9 cellular contexts compared by ENCODE assay signal in the genomic region with DNA sequence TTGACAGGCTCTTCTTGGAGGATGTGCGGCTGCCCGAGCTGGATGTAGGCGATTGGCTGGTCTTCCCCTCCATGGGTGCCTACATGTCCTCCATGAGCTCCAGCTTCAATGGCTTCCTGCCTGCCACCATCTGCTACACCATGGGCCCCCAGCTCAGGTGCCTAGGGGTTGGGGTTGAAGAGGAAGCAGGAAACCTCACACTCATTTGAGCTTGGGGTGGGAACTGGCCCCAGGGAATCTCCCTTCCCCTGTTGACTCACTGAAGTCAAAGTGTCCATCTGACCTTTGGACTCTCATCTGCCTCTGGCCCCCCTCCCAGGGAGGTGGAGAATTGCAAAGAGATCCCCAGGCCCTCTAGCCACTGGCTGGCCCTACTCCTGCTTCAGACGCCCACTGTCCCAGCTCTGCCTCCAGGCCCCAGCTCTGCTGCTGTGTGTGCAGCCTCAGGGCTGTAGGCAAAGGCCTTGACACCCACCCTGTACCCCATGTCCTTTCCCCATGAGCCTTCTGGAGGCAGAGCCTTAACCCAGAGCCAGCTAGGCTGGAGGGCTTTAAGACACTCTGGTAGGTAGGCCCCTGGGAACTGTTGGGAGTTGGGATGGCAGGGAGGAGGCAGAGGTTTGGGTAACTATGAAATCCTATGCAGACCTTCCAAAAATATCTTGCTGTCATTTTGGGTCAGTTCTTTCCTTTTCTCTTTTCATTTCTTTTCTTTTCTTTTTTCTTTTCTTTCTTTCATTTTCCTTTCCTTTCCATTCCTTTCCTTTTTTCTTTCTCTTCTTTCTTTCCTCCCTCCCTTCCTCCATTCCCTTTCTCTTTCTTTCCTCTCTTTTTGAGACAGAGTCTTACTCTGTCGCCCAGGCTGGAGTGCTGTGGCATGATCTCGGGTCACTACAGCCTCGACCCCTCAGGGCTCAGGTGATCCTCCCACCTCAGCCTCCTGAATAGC.
A peak's percentile ranks its signal among the peaks of the same experiment; 100 is the strongest.
DNase-seq lines count a peak whose midpoint lies in the region; ATAC-seq and TF ChIP-seq lines count a peak whose summit lies in the region.
"Had no signal": no experiment of that assay in that cellular context is flagged by ENCODE, and none has a peak within 500 bp of the region (broad histone marks: within the 10 kb centered on the region; RNA-seq: fewer than 3 reads in every experiment).

No MANE protein-coding gene starts in this region.

- H3K4me3 Mint-ChIP-seq in activated T-helper 17 cell treated with anti-CD3 and anti-CD28 coated beads, Interleukin-2, amount 50 U/mL, for 72 hours, result no peak overlapping the region
- no peak overlapping the region for H3K4me3 Mint-ChIP-seq in activated T-cell treated with anti-CD3 and anti-CD28 coated beads, Interleukin-2, amount 50 U/mL, for 24 hours
- H3K4me3 Mint-ChIP-seq: B cell had no signal

- peak overlapping the region in 5 of 11 experiments; percentile 37 to 85 (median 66); a peak in 10 of 22 replicates for H3K27ac ChIP-seq in BLaER1 treated with 17β-estradiol and CSF1 and Interleukin-3, amounts not matched to agents 10 nM and 100 nM

- H3K9me3 Mint-ChIP-seq in activated T-helper 17 cell treated with anti-CD3 and anti-CD28 coated beads, Interleukin-2, amount 50 U/mL, for 72 hours, result peaks cover 4% of the 10 kb centered on the region
- H3K9me3 Mint-ChIP-seq in activated T-cell treated with anti-CD3 and anti-CD28 coated beads, Interleukin-2, amount 50 U/mL, for 24 hours, result no peaks in the 10 kb centered on the region

- peak overlapping the region; percentile 55 for H3K27ac Mint-ChIP-seq in activated T-helper 17 cell treated with anti-CD3 and anti-CD28 coated beads, Interleukin-2, amount 50 U/mL, for 72 hours
- H3K27ac Mint-ChIP-seq in activated T-cell treated with anti-CD3 and anti-CD28 coated beads, Interleukin-2, amount 50 U/mL, for 24 hours, result no peak overlapping the region
- H3K27ac Mint-ChIP-seq: B cell had no signal

- H3K4me1 Mint-ChIP-seq in activated T-helper 17 cell treated with anti-CD3 and anti-CD28 coated beads, Interleukin-2, amount 50 U/mL, for 72 hours, result peaks cover 8% of the 10 kb centered on the region
- peaks cover 16% of the 10 kb centered on the region for H3K4me1 Mint-ChIP-seq in activated T-cell treated with anti-CD3 and anti-CD28 coated beads, Interleukin-2, amount 50 U/mL, for 24 hours (ENCODE audit: low read depth)

- in situ Hi-C loops in GM18951 (cut with MboI; ENCODE audit: low sequenced_read_pairs, unreplicated experiment), result no loop called here

- H3K36me3 Mint-ChIP-seq in activated T-helper 17 cell treated with anti-CD3 and anti-CD28 coated beads, Interleukin-2, amount 50 U/mL, for 72 hours (ENCODE audit: low read depth), result no peaks in the 10 kb centered on the region
- no peaks in the 10 kb centered on the region for H3K36me3 Mint-ChIP-seq in activated T-cell treated with anti-CD3 and anti-CD28 coated beads, Interleukin-2, amount 50 U/mL, for 24 hours (ENCODE audit: low read depth)

- H3K9me3 ChIP-seq in BLaER1 treated with 17β-estradiol and CSF1 and Interleukin-3, amounts not matched to agents 10 nM and 100 nM (replicated peaks in 1 of 11), result peaks cover 21 to 29% (median 23%) of the 10 kb centered on the region in 11 experiments

- ATAC-seq in HG03103 (IDR thresholded peaks at IDR 0.05; ENCODE audit: low read depth, unreplicated experiment), result peak; percentile 44
- no peak for ATAC-seq in activated T-helper 17 cell treated with anti-CD3 and anti-CD28 coated beads, Interleukin-2, amount 50 U/mL, for 72 hours (replicated peaks)

- peaks cover 50 to 74% (median 68%) of the 10 kb centered on the region in 10 experiments for H3K4me1 ChIP-seq in BLaER1 treated with 17β-estradiol and CSF1 and Interleukin-3, amounts not matched to agents 10 nM and 100 nM

- H3K4me2 ChIP-seq in BLaER1 treated with 17β-estradiol and CSF1 and Interleukin-3, amounts not matched to agents 10 nM and 100 nM, result peak overlapping the region; percentile 61 to 93 (median 84)

- H3K4me3 ChIP-seq in BLaER1 treated with 17β-estradiol and CSF1 and Interleukin-3, amounts not matched to agents 10 nM and 100 nM, result peak overlapping the region in 1 of 10 experiments; percentile 15; a peak in 2 of 20 replicates

- H3K9ac ChIP-seq in BLaER1 treated with 17β-estradiol and CSF1 and Interleukin-3, amounts not matched to agents 10 nM and 100 nM, result peak overlapping the region in 3 of 11 experiments; percentile 19 to 73 (median 21); a peak in 3 of 22 replicates

- H4K20me1 ChIP-seq in BLaER1 treated with 17β-estradiol and CSF1 and Interleukin-3, amounts not matched to agents 10 nM and 100 nM, result 0 out of 22 replicates have a peak, but pooled peaks cover 0 to 4% (median 0%) of the 10 kb centered on the region in 11 experiments

- peaks cover 14% of the 10 kb centered on the region for H3K27me3 Mint-ChIP-seq in activated T-helper 17 cell treated with anti-CD3 and anti-CD28 coated beads, Interleukin-2, amount 50 U/mL, for 72 hours
- H3K27me3 Mint-ChIP-seq in activated T-cell treated with anti-CD3 and anti-CD28 coated beads, Interleukin-2, amount 50 U/mL, for 24 hours, result peaks cover 6% of the 10 kb centered on the region

- no peak for DNase-seq in activated T-cell treated with anti-CD3 and anti-CD28 coated beads, Interleukin-2, amount 50 U/mL, for 24 hours
- DNase-seq in NCI-H345 (lab: John Stamatoyannopoulos, UW), result no peak
- no peak for DNase-seq in iPS-NIHi7 (ENCODE audit: extremely low spot score)
- no peak for DNase-seq in NK-92 treated with Interleukin-12 subunit alpha and Interleukin-12 subunit beta, amount 100 ng/mL, for 24 hours (lab: John Stamatoyannopoulos, UW)

- peak; percentile 60 for TF ChIP-seq POLR2A in GM18951 (IDR thresholded peaks at IDR 0.05; ENCODE audit: extremely low read depth, insufficient read depth, insufficient read length)

- 0 out of 22 replicates have a peak, but pooled peaks cover 0 to 6% (median 0%) of the 10 kb centered on the region in 11 experiments for H3K27me3 ChIP-seq in BLaER1 treated with 17β-estradiol and CSF1 and Interleukin-3, amounts not matched to agents 10 nM and 100 nM

- peaks cover 0 to 19% (median 8%) of the 10 kb centered on the region in 11 experiments; a peak in 10 of 22 replicates for H3K36me3 ChIP-seq in BLaER1 treated with 17β-estradiol and CSF1 and Interleukin-3, amounts not matched to agents 10 nM and 100 nM
